Comparison of ENCODE assay signal across 18 cellular contexts in the genomic region with DNA sequence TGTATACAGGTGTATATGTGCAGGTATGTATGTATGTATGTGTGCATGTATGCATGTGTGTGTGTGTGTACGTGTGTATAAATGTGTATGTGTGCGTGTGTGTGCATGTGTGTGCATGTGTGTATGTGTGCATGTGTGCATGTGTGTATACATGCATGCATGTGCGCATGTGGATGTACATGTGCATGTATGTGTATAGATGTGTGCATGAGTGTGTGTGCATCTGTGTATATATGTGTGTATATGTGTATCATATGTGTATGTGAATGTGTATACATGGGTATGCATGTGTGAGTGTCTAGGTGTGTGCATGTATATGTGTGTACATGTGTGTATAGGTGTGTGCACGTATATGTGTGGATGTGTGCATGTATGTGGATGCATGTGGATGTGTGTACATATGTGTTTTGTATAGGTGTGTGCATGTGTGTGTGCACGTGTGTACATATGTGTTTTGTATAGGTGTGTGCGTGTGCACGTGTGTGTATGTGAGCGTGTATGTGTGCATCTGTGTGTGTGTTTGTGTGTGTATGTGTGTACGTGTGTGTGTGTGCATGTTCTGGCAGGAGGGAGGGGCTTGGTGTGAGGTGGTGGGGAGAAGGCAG. TPM values are rescaled to one million over a fixed set of nuclear protein-coding genes. Genes with fewer than 3 reads are reported as not detected.
DNase-seq lines count a peak whose midpoint lies in the region; ATAC-seq, FAIRE-seq and TF ChIP-seq lines count a peak whose summit lies in the region.
"Had no signal": no experiment of that assay in that cellular context is flagged by ENCODE, and none has a peak within 500 bp of the region (broad histone marks: within the 10 kb centered on the region; RNA-seq: fewer than 3 reads in every experiment).

No MANE protein-coding gene starts in this region.

- FAIRE-seq in GM12878 (lab: Jason Lieb, UNC) (no peak), endothelial cell of umbilical vein (lab: Jason Lieb, UNC) (peak; percentile 72)

- H3K9ac ChIP-seq in GM12878 (ENCODE audit: control insufficient read depth, insufficient read depth, low read length) (no peak overlapping the region), endothelial cell of umbilical vein (replicated peaks; ENCODE audit: extremely low read depth, insufficient read depth, low read length) (no peak overlapping the region)
- H3K9ac ChIP-seq: BLaER1 treated with 17β-estradiol and CSF1 and Interleukin-3, amounts not matched to agents 10 nM and 100 nM had no signal

- no peak overlapping the region for H3K4me3 ChIP-seq in GM12878
- no peak overlapping the region for H3K4me3 ChIP-seq in endothelial cell of umbilical vein (replicated peaks in 1 of 3; ENCODE audit: insufficient read depth in 1 of 3, low read depth in 1 of 3, low read length in 3 of 3)
- peak overlapping the region in 1 of 2 donors; percentile 43 for H3K4me3 ChIP-seq in tibial artery
- H3K4me3 ChIP-seq: BLaER1 treated with 17β-estradiol and CSF1 and Interleukin-3, amounts not matched to agents 10 nM and 100 nM; Peyer's patch; SK-N-MC had no signal

- H3K9me3 Mint-ChIP-seq in activated T-helper 1 cell treated with anti-CD3 and anti-CD28 coated beads, Interleukin-12 subunit alpha, Interleukin-12 subunit beta, Interleukin-2, Interleukin-4 antibody, amounts not matched to agents 30 ng/mL and 10 ng/mL and 1 ng/mL, durations not matched to agents 14 hours and 24 hours and 36 hours: no peaks in the 10 kb centered on the region
- H3K9me3 Mint-ChIP-seq: CD8-positive, alpha-beta memory T cell had no signal

- no peaks in the 10 kb centered on the region for H3K27me3 Mint-ChIP-seq in activated T-helper 1 cell treated with anti-CD3 and anti-CD28 coated beads, Interleukin-12 subunit alpha, Interleukin-12 subunit beta, Interleukin-2, Interleukin-4 antibody, amounts not matched to agents 30 ng/mL and 10 ng/mL and 1 ng/mL, durations not matched to agents 14 hours and 24 hours and 36 hours (ENCODE audit: insufficient read depth)

- ATAC-seq in GM12878: no peak
- ATAC-seq in GM21390 (IDR thresholded peaks at IDR 0.05; ENCODE audit: unreplicated experiment): no peak

- SMC1A ChIA-PET in GM12878 (lab: Charles Lee; ENCODE audit: uncharacterized antibody, unreplicated experiment): no interaction called here

- TF ChIP-seq EP300 in GM12878 (IDR thresholded peaks at IDR 0.05; ENCODE audit: borderline replicate concordance in 1 of 2, control insufficient read depth in 1 of 2, low read depth in 2 of 2, low read length in 2 of 2): no peak

- dilution Hi-C loops in endothelial cell of umbilical vein (cut with MboI; ENCODE audit: extremely low pct_ligation_motif_present, low sequenced_read_pairs): no loop called here

- H3K36me3 ChIP-seq in GM12878 (ENCODE audit: control insufficient read depth in 2 of 2, insufficient read depth in 2 of 2, low read length in 1 of 2) (no peaks in the 10 kb centered on the region), endothelial cell of umbilical vein (ENCODE audit: control insufficient read depth in 2 of 2, extremely low read depth in 1 of 2, insufficient read depth in 2 of 2, low read length in 2 of 2) (peaks cover 0 to 26% of the 10 kb centered on the region in 2 experiments), tibial artery (peaks cover 0 to 8% (median 4%) of the 10 kb centered on the region in 3 donors)
- H3K36me3 ChIP-seq: BLaER1 treated with 17β-estradiol and CSF1 and Interleukin-3, amounts not matched to agents 10 nM and 100 nM; Peyer's patch had no signal

- H3K4me2 ChIP-seq in GM12878 (ENCODE audit: control insufficient read depth, insufficient read depth): no peak overlapping the region
- no peak overlapping the region for H3K4me2 ChIP-seq in endothelial cell of umbilical vein (ENCODE audit: insufficient read depth, low read length)
- H3K4me2 ChIP-seq: BLaER1 treated with 17β-estradiol and CSF1 and Interleukin-3, amounts not matched to agents 10 nM and 100 nM had no signal

- H4K20me1 ChIP-seq in GM12878 (ENCODE audit: control insufficient read depth, insufficient read depth) (no peaks in the 10 kb centered on the region), endothelial cell of umbilical vein (replicated peaks; ENCODE audit: control insufficient read depth, extremely low read depth, insufficient read depth, low read length) (no peaks in the 10 kb centered on the region)

- H3K27ac Mint-ChIP-seq in activated T-helper 1 cell treated with anti-CD3 and anti-CD28 coated beads, Interleukin-12 subunit alpha, Interleukin-12 subunit beta, Interleukin-2, Interleukin-4 antibody, amounts not matched to agents 30 ng/mL and 10 ng/mL and 1 ng/mL, durations not matched to agents 14 hours and 24 hours and 36 hours: no peak overlapping the region

- TF ChIP-seq POLR2A in GM12878 (IDR thresholded peaks at IDR 0.05; ENCODE audit: low read depth, low read length) (no peak), endothelial cell of umbilical vein (IDR thresholded peaks at IDR 0.05; ENCODE audit: low read depth, low read length) (peak; percentile 10)

- no peak for TF ChIP-seq RAD21 in GM12878 (IDR thresholded peaks at IDR 0.05; ENCODE audit: insufficient read depth, low read depth, low read length)

- no peaks in the 10 kb centered on the region for H3K4me1 Mint-ChIP-seq in activated T-helper 1 cell treated with anti-CD3 and anti-CD28 coated beads, Interleukin-12 subunit alpha, Interleukin-12 subunit beta, Interleukin-2, Interleukin-4 antibody, amounts not matched to agents 30 ng/mL and 10 ng/mL and 1 ng/mL, durations not matched to agents 14 hours and 24 hours and 36 hours (ENCODE audit: low read depth)
- H3K4me1 Mint-ChIP-seq: CD8-positive, alpha-beta memory T cell had no signal

- no peak overlapping the region for H3K4me3 Mint-ChIP-seq in activated T-helper 1 cell treated with anti-CD3 and anti-CD28 coated beads, Interleukin-12 subunit alpha, Interleukin-12 subunit beta, Interleukin-2, Interleukin-4 antibody, amounts not matched to agents 30 ng/mL and 10 ng/mL and 1 ng/mL, durations not matched to agents 14 hours and 24 hours and 36 hours
- H3K4me3 Mint-ChIP-seq: CD8-positive, alpha-beta memory T cell had no signal

- TF ChIP-seq CTCF in GM12878 (IDR thresholded peaks at IDR 0.05 in 2 of 3, conservative IDR thresholded peaks at IDR 0.05 in 1 of 3; ENCODE audit: control insufficient read depth in 2 of 3, extremely low read depth in 1 of 3, insufficient read depth in 1 of 3, low read depth in 3 of 3, low read length in 3 of 3) (no peak), endothelial cell of umbilical vein (IDR thresholded peaks at IDR 0.05; ENCODE audit: extremely low read depth in 1 of 2, insufficient read depth in 1 of 2, low read depth in 1 of 2, low read length in 2 of 2) (no peak), tibial artery (IDR thresholded peaks at IDR 0.05) (no peak)

- WGBS in GM12878 (ENCODE audit: insufficient coverage, insufficient replicate concordance, low lambda C conversion rate, missing lambda C conversion rate): 67% methylated on average over 9 of the region's 9 CpGs

- H2AFZ ChIP-seq in GM12878 (ENCODE audit: control insufficient read depth, low read depth, low read length): no peak overlapping the region
- no peak overlapping the region for H2AFZ ChIP-seq in endothelial cell of umbilical vein (ENCODE audit: low read depth, low read length)

- H3K79me2 ChIP-seq in GM12878 (ENCODE audit: control insufficient read depth, insufficient read depth, low read length) (no peaks in the 10 kb centered on the region), endothelial cell of umbilical vein (ENCODE audit: control insufficient read depth, insufficient read depth, low read length) (peaks cover 9% of the 10 kb centered on the region)

- no peaks in the 10 kb centered on the region for H3K36me3 Mint-ChIP-seq in activated T-helper 1 cell treated with anti-CD3 and anti-CD28 coated beads, Interleukin-12 subunit alpha, Interleukin-12 subunit beta, Interleukin-2, Interleukin-4 antibody, amounts not matched to agents 30 ng/mL and 10 ng/mL and 1 ng/mL, durations not matched to agents 14 hours and 24 hours and 36 hours (ENCODE audit: low read depth)
- H3K36me3 Mint-ChIP-seq: CD8-positive, alpha-beta memory T cell had no signal

- no peaks in the 10 kb centered on the region for H3K4me1 ChIP-seq in GM12878 (ENCODE audit: control insufficient read depth, insufficient read depth, low read length)
- no peaks in the 10 kb centered on the region for H3K4me1 ChIP-seq in endothelial cell of umbilical vein (ENCODE audit: control insufficient read depth, extremely low read depth, insufficient read depth, low read length)
- H3K4me1 ChIP-seq in tibial artery: peaks cover 0 to 62% (median 51%) of the 10 kb centered on the region in 4 donors
- H3K4me1 ChIP-seq: Peyer's patch had no signal

- POLR2A ChIA-PET in HEK293T (lab: Yijun Ruan, JAX) (no interaction called here), GM12878 (lab: Charles Lee) (no interaction called here), endothelial cell of umbilical vein (lab: Charles Lee) (no interaction called here)

- no peaks in the 10 kb centered on the region for H3K9me1 ChIP-seq in endothelial cell of umbilical vein (replicated peaks; ENCODE audit: control insufficient read depth, extremely low read depth, insufficient read depth, low read length)

- intact Hi-C loops in GM12878 (cut with micrococcal nuclease; ENCODE audit: unreplicated experiment): no loop called here
- intact Hi-C loops in endothelial cell of umbilical vein (cut with micrococcal nuclease): no loop called here
- intact Hi-C loops in tibial artery (cut with DNase I; ENCODE audit: low total_unique reads): no loop called here
- intact Hi-C loops in activated T-helper 1 cell treated with anti-CD3 and anti-CD28 coated beads, Interleukin-12 subunit alpha, Interleukin-12 subunit beta, Interleukin-2, Interleukin-4 antibody, amounts not matched to agents 30 ng/mL and 10 ng/mL and 1 ng/mL, durations not matched to agents 14 hours and 24 hours and 36 hours (cut with micrococcal nuclease): no loop called here

- in situ Hi-C loops in GM12878 (cut with MboI): loop anchor here (10.0 kb wide), 1 partner anchor 556 kb away; no protein-coding TSS in a partner anchor

- H3K27ac ChIP-seq in GM12878 (ENCODE audit: control insufficient read depth, insufficient read depth): no peak overlapping the region
- H3K27ac ChIP-seq in endothelial cell of umbilical vein (ENCODE audit: insufficient read depth, low read depth, low read length): no peak overlapping the region
- H3K27ac ChIP-seq in tibial artery: peak overlapping the region; percentile 88 to 91
- H3K27ac ChIP-seq: BLaER1 treated with 17β-estradiol and CSF1 and Interleukin-3, amounts not matched to agents 10 nM and 100 nM; Peyer's patch; SK-N-MC had no signal

- RAD21 ChIA-PET in GM12878 (lab: Charles Lee; ENCODE audit: unreplicated experiment): no interaction called here

- no peak for DNase-seq in HEK293T (ENCODE audit: extremely low spot score)
- DNase-seq in GM12878 (ENCODE audit: low read depth, low spot score): no peak
- DNase-seq in endothelial cell of umbilical vein (ENCODE audit: low read depth, low spot score): no peak
- DNase-seq in tibial artery: no peak
- DNase-seq in T-helper 1 cell: no peak
- DNase-seq in activated T-helper 1 cell treated with anti-CD3 and anti-CD28 coated beads, Interleukin-12 subunit alpha, Interleukin-12 subunit beta, Interleukin-2, Interleukin-4 antibody, amounts not matched to agents 30 ng/mL and 10 ng/mL and 1 ng/mL, durations not matched to agents 14 hours and 24 hours and 36 hours (ENCODE audit: low spot score): no peak
- DNase-seq: CD8-positive, alpha-beta memory T cell; H7; NCI-H1105; NCI-H1694; NCI-H510A; NCI-H748 treated with DMSO at 0.1 percent for 48 hours; NK-92 treated with Interleukin-12 subunit alpha and Interleukin-12 subunit beta, amount 100 ng/mL, for 24 hours; Peyer's patch had no signal

- CTCF ChIA-PET in HEK293T (lab: Yijun Ruan, JAX) (no interaction called here), GM12878 (lab: Yijun Ruan, JAX) (no interaction called here), endothelial cell of umbilical vein (lab: Charles Lee) (interaction anchor here (1.2 to 1.9 kb wide), 4 partner anchors 30 to 40 kb away, joined by 5 to 7 read pairs (median 6); partner anchors contain the start of gene HAUS7)

- H3K27me3 ChIP-seq in GM12878 (replicated peaks in 1 of 2; ENCODE audit: control insufficient read depth in 2 of 2, insufficient read depth in 2 of 2, low read length in 1 of 2) (no peaks in the 10 kb centered on the region), endothelial cell of umbilical vein (ENCODE audit: control insufficient read depth in 2 of 2, insufficient read depth in 2 of 2, low read length in 2 of 2) (no peaks in the 10 kb centered on the region), tibial artery (no peaks in the 10 kb centered on the region)
- H3K27me3 ChIP-seq: Peyer's patch had no signal

- no peaks in the 10 kb centered on the region; the same call in 2 of the 3 replicates for H3K9me3 ChIP-seq in GM12878 (replicated peaks; ENCODE audit: control insufficient read depth, insufficient read depth, low read length)
- no peaks in the 10 kb centered on the region for H3K9me3 ChIP-seq in endothelial cell of umbilical vein (replicated peaks; ENCODE audit: control insufficient read depth, insufficient read depth, low read length)
- no peaks in the 10 kb centered on the region for H3K9me3 ChIP-seq in tibial artery
- H3K9me3 ChIP-seq: Peyer's patch had no signal

- BruUV-seq in GM12878 (replicated peaks; lab: Mats Ljungman, UMichigan) (no TSS peak), endothelial cell of umbilical vein (replicated peaks; lab: Mats Ljungman, UMichigan) (no TSS peak)

RNA-seq across cellular contexts. Expression of gene BGN, which starts 6.0 kb away (rescaled TPM):
- not detected in 2 replicates for total RNA-seq in GM12878 (2013; cell fraction: nucleolus; rRNA removed)
- total RNA-seq in GM12878 (2014; rRNA removed) (not detected in 2 replicates), GM12878 (2014; rRNA removed; fragmentation: Illumina TruSeq; extraction: Trizol) (not detected in 2 replicates), GM12878 (2021) (0.18 and 0.27 TPM in 2 replicates), endothelial cell of umbilical vein (453 and 479 TPM in 2 replicates)
- not detected for polyA plus RNA-seq in GM12878 (2011; ENCODE audit: low read depth)
- polyA plus RNA-seq in GM12878 (2011; rRNA removed) (not detected in 2 replicates), GM12878 (2014; fragmentation: Illumina TruSeq; extraction: Trizol) (not detected in 2 replicates), GM12878 (2014; fragmentation: Nextera tagmentation; extraction: Ambion mirVana) (not detected), GM12878 (2014; rRNA removed) (not detected in 2 replicates), GM12878 (2016; fragmentation: Nextera tagmentation; extraction: Ambion mirVana) (under 1 TPM; 0.06 to 0.12 TPM), endothelial cell of umbilical vein (879 and 880 TPM in 2 replicates)
- polyA plus RNA-seq in GM12878 (2011; cell fraction: cytosol; rRNA removed): not detected in 2 replicates
- polyA plus RNA-seq in GM12878 (2011; cell fraction: nucleus; rRNA removed): not detected in 2 replicates
- not detected in 2 replicates for polyA plus RNA-seq in GM12878 (2012)
- polyA minus RNA-seq in GM12878 (2011; rRNA and poly(A)+ RNA removed): not detected in 2 replicates
- not detected in 2 replicates for polyA minus RNA-seq in GM12878 (2011; cell fraction: cytosol; rRNA and poly(A)+ RNA removed)
- not detected in 2 replicates for polyA minus RNA-seq in GM12878 (2011; cell fraction: nucleus; rRNA and poly(A)+ RNA removed)
- polyA plus RNA-seq in endothelial cell of umbilical vein (2011; cell fraction: cytosol; rRNA removed): 626 and 746 TPM in 2 replicates
- 244 and 299 TPM in 2 replicates for polyA plus RNA-seq in endothelial cell of umbilical vein (2011; cell fraction: nucleus; rRNA removed)
- 316 and 701 TPM in 2 replicates for polyA plus RNA-seq in endothelial cell of umbilical vein (2012)
- polyA minus RNA-seq in endothelial cell of umbilical vein: 471 and 514 TPM in 2 replicates
- not detected for polyA minus RNA-seq in endothelial cell of umbilical vein (2011; cell fraction: cytosol; rRNA and poly(A)+ RNA removed)
- 104 and 164 TPM in 2 replicates for polyA minus RNA-seq in endothelial cell of umbilical vein (2011; cell fraction: nucleus; rRNA and poly(A)+ RNA removed)
- not detected in 2 replicates for total RNA-seq in activated T-helper 1 cell treated with anti-CD3 and anti-CD28 coated beads, Interleukin-12 subunit alpha, Interleukin-12 subunit beta, Interleukin-2, Interleukin-4 antibody, amounts not matched to agents 30 ng/mL and 10 ng/mL and 1 ng/mL, durations not matched to agents 14 hours and 24 hours and 36 hours
- total RNA-seq: CD8-positive, alpha-beta memory T cell had no signal
- polyA plus RNA-seq: CD8-positive, alpha-beta memory T cell had no signal

RNA-seq across cellular contexts. Expression of gene ATP2B3, which starts 16.7 kb away (rescaled TPM):
- total RNA-seq in GM12878 (2013; cell fraction: nucleolus; rRNA removed): 0.08 TPM in 1 of 2 replicates, not detected in the other
- not detected in 2 replicates for total RNA-seq in GM12878 (2014; rRNA removed)
- not detected in 2 replicates for total RNA-seq in GM12878 (2014; rRNA removed; fragmentation: Illumina TruSeq; extraction: Trizol)
- total RNA-seq in GM12878 (2021): not detected in 2 replicates
- not detected for polyA plus RNA-seq in GM12878 (2011; ENCODE audit: low read depth)
- not detected in 2 replicates for polyA plus RNA-seq in GM12878 (2011; rRNA removed)
- polyA plus RNA-seq in GM12878 (2011; cell fraction: cytosol; rRNA removed): not detected in 2 replicates
- 0.10 TPM in 1 of 2 replicates, not detected in the other for polyA plus RNA-seq in GM12878 (2011; cell fraction: nucleus; rRNA removed)
- polyA plus RNA-seq in GM12878 (2012): 0.03 TPM in 1 of 2 replicates, not detected in the other
- not detected in 2 replicates for polyA plus RNA-seq in GM12878 (2014; fragmentation: Illumina TruSeq; extraction: Trizol)
- not detected for polyA plus RNA-seq in GM12878 (2014; fragmentation: Nextera tagmentation; extraction: Ambion mirVana)
- polyA plus RNA-seq in GM12878 (2014; rRNA removed): 0.01 TPM in 2 replicates
- not detected for polyA plus RNA-seq in GM12878 (2016; fragmentation: Nextera tagmentation; extraction: Ambion mirVana)
- polyA minus RNA-seq in GM12878 (2011; rRNA and poly(A)+ RNA removed): not detected in 2 replicates
- not detected in 2 replicates for polyA minus RNA-seq in GM12878 (2011; cell fraction: cytosol; rRNA and poly(A)+ RNA removed)
- not detected in 2 replicates for polyA minus RNA-seq in GM12878 (2011; cell fraction: nucleus; rRNA and poly(A)+ RNA removed)
- 0.07 and 0.16 TPM in 2 replicates for total RNA-seq in endothelial cell of umbilical vein
- polyA plus RNA-seq in endothelial cell of umbilical vein: 0.01 and 0.02 TPM in 2 replicates
- polyA plus RNA-seq in endothelial cell of umbilical vein (2011; cell fraction: cytosol; rRNA removed): 0.01 TPM in 1 of 2 replicates, not detected in the other
- 0.33 and 0.48 TPM in 2 replicates for polyA plus RNA-seq in endothelial cell of umbilical vein (2011; cell fraction: nucleus; rRNA removed)
- polyA plus RNA-seq in endothelial cell of umbilical vein (2012): not detected in 2 replicates
- not detected in 2 replicates for polyA minus RNA-seq in endothelial cell of umbilical vein
- not detected for polyA minus RNA-seq in endothelial cell of umbilical vein (2011; cell fraction: cytosol; rRNA and poly(A)+ RNA removed)
- polyA minus RNA-seq in endothelial cell of umbilical vein (2011; cell fraction: nucleus; rRNA and poly(A)+ RNA removed): 0.24 TPM in 1 of 2 replicates, not detected in the other
- total RNA-seq in activated T-helper 1 cell treated with anti-CD3 and anti-CD28 coated beads, Interleukin-12 subunit alpha, Interleukin-12 subunit beta, Interleukin-2, Interleukin-4 antibody, amounts not matched to agents 30 ng/mL and 10 ng/mL and 1 ng/mL, durations not matched to agents 14 hours and 24 hours and 36 hours: 0.05 TPM in 1 of 2 replicates, not detected in the other
- total RNA-seq: CD8-positive, alpha-beta memory T cell; H7; Peyer's patch; Right ventricle myocardium superior had no signal
- polyA plus RNA-seq: CD8-positive, alpha-beta memory T cell had no signal

RNA-seq across cellular contexts. Expression of gene HAUS7, which starts 30.4 kb away (rescaled TPM):
- total RNA-seq in GM12878 (2013; cell fraction: nucleolus; rRNA removed): 11.0 and 11.4 TPM in 2 replicates
- total RNA-seq in GM12878 (2014; rRNA removed) (20.5 and 26.2 TPM in 2 replicates), GM12878 (2014; rRNA removed; fragmentation: Illumina TruSeq; extraction: Trizol) (22.1 and 22.7 TPM in 2 replicates), GM12878 (2021) (40.5 and 44.5 TPM in 2 replicates), endothelial cell of umbilical vein (30.6 and 46.4 TPM in 2 replicates)
- 5.0 TPM for polyA plus RNA-seq in GM12878 (2011; ENCODE audit: low read depth)
- polyA plus RNA-seq in GM12878 (2011; rRNA removed) (12.7 and 20.3 TPM in 2 replicates), GM12878 (2014; fragmentation: Illumina TruSeq; extraction: Trizol) (8.0 and 16.6 TPM in 2 replicates), GM12878 (2014; fragmentation: Nextera tagmentation; extraction: Ambion mirVana) (10 to 100 TPM in 1 of 2 experiments, 1 to 10 TPM in 1; 6.7 to 15.6 TPM), GM12878 (2014; rRNA removed) (36.5 and 45.2 TPM in 2 replicates), GM12878 (2016; fragmentation: Nextera tagmentation; extraction: Ambion mirVana) (10 to 100 TPM; 61.0 to 63.3 TPM), endothelial cell of umbilical vein (31.0 and 33.4 TPM in 2 replicates)
- 39.1 and 47.7 TPM in 2 replicates for polyA plus RNA-seq in GM12878 (2011; cell fraction: cytosol; rRNA removed)
- polyA plus RNA-seq in GM12878 (2011; cell fraction: nucleus; rRNA removed): 52.3 and 76.7 TPM in 2 replicates
- polyA plus RNA-seq in GM12878 (2012): 15.2 and 15.5 TPM in 2 replicates
- 20.2 and 37.0 TPM in 2 replicates for polyA minus RNA-seq in GM12878 (2011; rRNA and poly(A)+ RNA removed)
- 7.1 and 10.3 TPM in 2 replicates for polyA minus RNA-seq in GM12878 (2011; cell fraction: cytosol; rRNA and poly(A)+ RNA removed)
- 12.3 and 16.2 TPM in 2 replicates for polyA minus RNA-seq in GM12878 (2011; cell fraction: nucleus; rRNA and poly(A)+ RNA removed)
- 28.1 and 34.5 TPM in 2 replicates for polyA plus RNA-seq in endothelial cell of umbilical vein (2011; cell fraction: cytosol; rRNA removed)
- polyA plus RNA-seq in endothelial cell of umbilical vein (2011; cell fraction: nucleus; rRNA removed): 76.6 and 103 TPM in 2 replicates
- 23.4 and 27.4 TPM in 2 replicates for polyA plus RNA-seq in endothelial cell of umbilical vein (2012)
- polyA minus RNA-seq in endothelial cell of umbilical vein: 16.4 and 29.5 TPM in 2 replicates
- 34.5 TPM for polyA minus RNA-seq in endothelial cell of umbilical vein (2011; cell fraction: cytosol; rRNA and poly(A)+ RNA removed)
- 10.4 and 11.6 TPM in 2 replicates for polyA minus RNA-seq in endothelial cell of umbilical vein (2011; cell fraction: nucleus; rRNA and poly(A)+ RNA removed)
- total RNA-seq in activated T-helper 1 cell treated with anti-CD3 and anti-CD28 coated beads, Interleukin-12 subunit alpha, Interleukin-12 subunit beta, Interleukin-2, Interleukin-4 antibody, amounts not matched to agents 30 ng/mL and 10 ng/mL and 1 ng/mL, durations not matched to agents 14 hours and 24 hours and 36 hours: 62.7 and 68.2 TPM in 2 replicates

RNA-seq across cellular contexts. Expression of gene TREX2, which starts 54.9 kb away (rescaled TPM):
- 1.9 and 3.4 TPM in 2 replicates for total RNA-seq in GM12878 (2013; cell fraction: nucleolus; rRNA removed)
- total RNA-seq in GM12878 (2014; rRNA removed) (0.65 and 0.85 TPM in 2 replicates), GM12878 (2014; rRNA removed; fragmentation: Illumina TruSeq; extraction: Trizol) (0.23 TPM in 1 of 2 replicates, not detected in the other), GM12878 (2021) (0.80 and 1.1 TPM in 2 replicates), endothelial cell of umbilical vein (0.82 and 1.9 TPM in 2 replicates)
- polyA plus RNA-seq in GM12878 (2011; ENCODE audit: low read depth): 0.21 TPM
- polyA plus RNA-seq in GM12878 (2011; rRNA removed) (0.14 TPM in 1 of 2 replicates, not detected in the other), GM12878 (2014; fragmentation: Illumina TruSeq; extraction: Trizol) (0.09 TPM in 1 of 2 replicates, not detected in the other), GM12878 (2014; fragmentation: Nextera tagmentation; extraction: Ambion mirVana) (not detected), GM12878 (2014; rRNA removed) (0.84 and 0.97 TPM in 2 replicates), GM12878 (2016; fragmentation: Nextera tagmentation; extraction: Ambion mirVana) (under 1 TPM; 0.50 to 0.60 TPM), endothelial cell of umbilical vein (0.99 and 1.9 TPM in 2 replicates)
- 0.27 and 0.62 TPM in 2 replicates for polyA plus RNA-seq in GM12878 (2011; cell fraction: cytosol; rRNA removed)
- 2.8 and 5.9 TPM in 2 replicates for polyA plus RNA-seq in GM12878 (2011; cell fraction: nucleus; rRNA removed)
- polyA plus RNA-seq in GM12878 (2012): 0.27 and 0.29 TPM in 2 replicates
- polyA minus RNA-seq in GM12878 (2011; rRNA and poly(A)+ RNA removed): 0.46 TPM in 1 of 2 replicates, not detected in the other
- 0.80 and 0.83 TPM in 2 replicates for polyA minus RNA-seq in GM12878 (2011; cell fraction: cytosol; rRNA and poly(A)+ RNA removed)
- polyA minus RNA-seq in GM12878 (2011; cell fraction: nucleus; rRNA and poly(A)+ RNA removed): 1.6 and 5.4 TPM in 2 replicates
- 0.09 and 0.23 TPM in 2 replicates for polyA plus RNA-seq in endothelial cell of umbilical vein (2011; cell fraction: cytosol; rRNA removed)
- polyA plus RNA-seq in endothelial cell of umbilical vein (2011; cell fraction: nucleus; rRNA removed): 3.0 TPM in 2 replicates
- polyA plus RNA-seq in endothelial cell of umbilical vein (2012): 0.25 TPM in 1 of 2 replicates, not detected in the other
- 0.32 and 0.36 TPM in 2 replicates for polyA minus RNA-seq in endothelial cell of umbilical vein
- not detected for polyA minus RNA-seq in endothelial cell of umbilical vein (2011; cell fraction: cytosol; rRNA and poly(A)+ RNA removed)
- polyA minus RNA-seq in endothelial cell of umbilical vein (2011; cell fraction: nucleus; rRNA and poly(A)+ RNA removed): 0.63 and 0.96 TPM in 2 replicates
- total RNA-seq in activated T-helper 1 cell treated with anti-CD3 and anti-CD28 coated beads, Interleukin-12 subunit alpha, Interleukin-12 subunit beta, Interleukin-2, Interleukin-4 antibody, amounts not matched to agents 30 ng/mL and 10 ng/mL and 1 ng/mL, durations not matched to agents 14 hours and 24 hours and 36 hours: 0.83 and 1.3 TPM in 2 replicates

Comparison
In these comparisons a context has a peak if more than half of its experiments do, and no peak if none do; other contexts are left out.
1. H3K27ac ChIP-seq: peak in tibial artery (2 of 2); none in GM12878 (single experiment) and endothelial cell of umbilical vein (single experiment).
2. RNA of gene BGN, which starts 6.0 kb away (total RNA-seq): 453 to 479 TPM in endothelial cell of umbilical vein; 0.18 to 0.27 TPM in GM12878 and not detected in activated T-helper 1 cell treated with anti-CD3 and anti-CD28 coated beads, Interleukin-12 subunit alpha, Interleukin-12 subunit beta, Interleukin-2, Interleukin-4 antibody, amounts not matched to agents 30 ng/mL and 10 ng/mL and 1 ng/mL, durations not matched to agents 14 hours and 24 hours and 36 hours; every median in the first group is over 100 times any median in the second.